ENCODE assay signal across 8 cellular contexts in the genomic region with DNA sequence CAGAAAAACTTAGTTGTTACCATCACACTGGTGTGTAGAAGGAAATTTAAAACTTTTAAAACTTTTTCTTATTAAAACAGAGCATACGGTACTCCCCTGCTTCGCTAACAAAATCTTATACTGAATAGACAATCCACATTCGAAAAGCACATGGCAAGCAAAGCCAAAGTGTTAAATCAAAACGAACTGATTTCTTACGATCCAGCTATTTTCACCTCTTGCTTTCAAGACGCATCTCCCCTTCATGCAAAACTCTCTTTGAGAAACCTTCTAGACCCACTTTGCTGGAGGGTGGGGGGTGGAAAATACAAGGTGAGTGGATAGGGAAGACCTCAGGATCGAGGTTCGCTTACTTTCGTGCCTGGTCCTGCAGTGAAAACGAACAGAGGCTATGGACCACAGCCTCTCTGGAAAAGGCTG. TPM values are rescaled to one million over a fixed set of nuclear protein-coding genes. Genes with fewer than 3 reads are reported as not detected.
DNase-seq lines count a peak whose midpoint lies in the region; ATAC-seq and TF ChIP-seq lines count a peak whose summit lies in the region.

No MANE protein-coding gene starts in this region.

- ATAC-seq in GM21825 (IDR thresholded peaks at IDR 0.05; ENCODE audit: unreplicated experiment) (no peak), GM18519 (IDR thresholded peaks at IDR 0.05; ENCODE audit: low FRiP score, unreplicated experiment) (no peak)

- H3F3A ChIP-seq in DOHH2 (ENCODE audit: control insufficient read depth, insufficient read depth) = peaks cover 24% of the 10 kb centered on the region

- peak overlapping the region; percentile 81 for H3K27ac ChIP-seq in DOHH2 (ENCODE audit: low read depth, low read length)

- no peak for TF ChIP-seq CTCF in DOHH2 (IDR thresholded peaks at IDR 0.05; ENCODE audit: low read depth, low read length, poor library complexity, severe bottlenecking)
- TF ChIP-seq CTCF in endothelial cell (IDR thresholded peaks at IDR 0.05; ENCODE audit: unreplicated experiment) = no peak
- TF ChIP-seq CTCF in osteocyte (IDR thresholded peaks at IDR 0.05) = no peak

- H3K27me3 Mint-ChIP-seq in endothelial cell (ENCODE audit: unreplicated experiment) = peaks cover 18% of the 10 kb centered on the region
- H3K27me3 Mint-ChIP-seq in osteocyte (ENCODE audit: unreplicated experiment) = no peaks in the 10 kb centered on the region

- H3K36me3 ChIP-seq in DOHH2 (ENCODE audit: control insufficient read depth, low read length) (peaks cover 57% of the 10 kb centered on the region), NT2/D1 (ENCODE audit: insufficient read depth, insufficient read length, low read length) (peaks cover 36% of the 10 kb centered on the region)

- H3K4me1 ChIP-seq in DOHH2 (ENCODE audit: control insufficient read depth, low read length) = peaks cover 51% of the 10 kb centered on the region
- H3K4me1 ChIP-seq in NT2/D1 (ENCODE audit: insufficient read depth, insufficient read length) = no peaks in the 10 kb centered on the region

- peak overlapping the region; percentile 93 for H3K4me2 ChIP-seq in DOHH2 (ENCODE audit: low read length)

- no peak for DNase-seq in NT2/D1 (ENCODE audit: low read depth, low spot score)
- no peak for DNase-seq in endothelial cell (ENCODE audit: low spot score)
- DNase-seq in osteocyte (ENCODE audit: extremely low spot score, unreplicated experiment) = no peak
- no peak for DNase-seq in SIG-M5 treated with dmso at 0.1 percent for 504 hours (lab: John Stamatoyannopoulos, UW; ENCODE audit: unreplicated experiment)
- DNase-seq in stimulated activated CD4-positive, alpha-beta T cell treated with anti-CD3 and anti-CD28 coated beads, Interleukin-4, amount 100 ng/mL, for 4 hours = no peak

- H3K36me3 Mint-ChIP-seq in endothelial cell (ENCODE audit: low read depth, unreplicated experiment) (peaks cover 9% of the 10 kb centered on the region), osteocyte (ENCODE audit: unreplicated experiment) (peaks cover 7% of the 10 kb centered on the region)

- H3K9me3 ChIP-seq in DOHH2 (ENCODE audit: control insufficient read depth, insufficient read depth, low read length) (no peaks in the 10 kb centered on the region), NT2/D1 (ENCODE audit: insufficient read depth, low read length) (no peaks in the 10 kb centered on the region)

- H4K20me1 ChIP-seq in DOHH2 (ENCODE audit: control insufficient read depth, insufficient read depth, low read depth, low read length) = peaks cover 13% of the 10 kb centered on the region

- peak overlapping the region; percentile 99 for H3K4me3 ChIP-seq in DOHH2 (ENCODE audit: low read length)
- peak overlapping the region; percentile 92 for H3K4me3 ChIP-seq in NT2/D1 (ENCODE audit: insufficient read length, low read depth)

- peaks cover 27% of the 10 kb centered on the region for H3K4me1 Mint-ChIP-seq in endothelial cell (ENCODE audit: unreplicated experiment)
- peaks cover 52% of the 10 kb centered on the region for H3K4me1 Mint-ChIP-seq in osteocyte (ENCODE audit: unreplicated experiment)

- H3K27ac Mint-ChIP-seq in endothelial cell (ENCODE audit: unreplicated experiment) (peak overlapping the region; percentile 99), osteocyte (ENCODE audit: unreplicated experiment) (peak overlapping the region; percentile 100)

- H3K9ac ChIP-seq in NT2/D1 (ENCODE audit: insufficient read length, low read depth) = peak overlapping the region; percentile 96

- peaks cover 95% of the 10 kb centered on the region for H3K79me2 ChIP-seq in DOHH2 (ENCODE audit: control insufficient read depth, low read length)

- H3K4me3 Mint-ChIP-seq in endothelial cell (ENCODE audit: unreplicated experiment) (peak overlapping the region; percentile 100), osteocyte (ENCODE audit: unreplicated experiment) (peak overlapping the region; percentile 98)

- no peaks in the 10 kb centered on the region for H3K9me3 Mint-ChIP-seq in endothelial cell (ENCODE audit: unreplicated experiment)
- H3K9me3 Mint-ChIP-seq in osteocyte (ENCODE audit: unreplicated experiment) = no peaks in the 10 kb centered on the region

- H3K27me3 ChIP-seq in DOHH2 (ENCODE audit: control insufficient read depth, low read length) (no peaks in the 10 kb centered on the region), NT2/D1 (ENCODE audit: insufficient read depth, insufficient read length) (no peaks in the 10 kb centered on the region)

- no peaks in the 10 kb centered on the region for H3K9me2 ChIP-seq in DOHH2 (replicated peaks; ENCODE audit: control insufficient read depth, low read length)

RNA-seq across cellular contexts. Expression of a gene that starts 0.3 kb away (rescaled TPM):
- total RNA-seq in endothelial cell (ENCODE audit: unreplicated experiment) (20.0 TPM), osteocyte (22.4 and 27.6 TPM in 2 replicates)

RNA-seq across cellular contexts. Expression of a gene that starts 0.8 kb away (rescaled TPM):
- total RNA-seq in endothelial cell (ENCODE audit: unreplicated experiment) (65.8 TPM), osteocyte (43.7 and 44.4 TPM in 2 replicates)
